ENCODE assay signal across 15 cellular contexts in genomic region chr10:87803831-87804230, GRCh38. TPM values are rescaled to one million over a fixed set of nuclear protein-coding genes. Genes with fewer than 3 reads are reported as not detected.
DNase-seq lines count a peak whose midpoint lies in the region; ATAC-seq and TF ChIP-seq lines count a peak whose summit lies in the region.
"Had no signal": no experiment of that assay in that cellular context is flagged by ENCODE, and none has a peak within 500 bp of the region (broad histone marks: within the 10 kb centered on the region; RNA-seq: fewer than 3 reads in every experiment).

No MANE protein-coding gene starts in this region.

- no peaks in the 10 kb centered on the region for H4K20me1 ChIP-seq in GM23248 (ENCODE audit: insufficient read depth)

- no peaks in the 10 kb centered on the region for H3K9me3 Mint-ChIP-seq in Caco-2 (ENCODE audit: unreplicated experiment)
- peaks cover 2% of the 10 kb centered on the region for H3K9me3 Mint-ChIP-seq in chondrocyte (ENCODE audit: low read depth)

- ATAC-seq in left cardiac atrium, result peak; percentile 25 to 50
- ATAC-seq in lower lobe of right lung, result peak; percentile 72 to 92
- ATAC-seq in GM18870 (IDR thresholded peaks at IDR 0.05; ENCODE audit: unreplicated experiment), result no peak
- ATAC-seq: HCT116 had no signal

- no peak overlapping the region for H3K9ac ChIP-seq in GM23248

- peaks cover 3% of the 10 kb centered on the region; the same call in 1 of the 2 replicates for H3K9me3 ChIP-seq in Caco-2
- H3K9me3 ChIP-seq in lower lobe of right lung, result no peaks in the 10 kb centered on the region
- H3K9me3 ChIP-seq in GM23248 (ENCODE audit: low read depth), result no peaks in the 10 kb centered on the region
- H3K9me3 ChIP-seq: BE2C had no signal

- POLR2A ChIA-PET in Caco-2 (lab: Charles Lee), result interaction anchor here (1.3 kb wide), 1 partner anchor 14 kb away, joined by 4 read pairs; the partner anchor contains the start of gene ATAD1

- H3K27me3 ChIP-seq in Caco-2 (replicated peaks; ENCODE audit: control insufficient read depth, insufficient read depth, low read length) (no peaks in the 10 kb centered on the region), lower lobe of right lung (ENCODE audit: low read depth) (no peaks in the 10 kb centered on the region), GM23248 (replicated peaks; ENCODE audit: insufficient read depth) (no peaks in the 10 kb centered on the region)
- H3K27me3 ChIP-seq: BE2C had no signal

- no TSS peak for BruUV-seq in Caco-2 (replicated peaks; lab: Mats Ljungman, UMichigan)

- H3K36me3 ChIP-seq in Caco-2 (ENCODE audit: control insufficient read depth, insufficient read depth, low read length), result no peaks in the 10 kb centered on the region; the same call in 1 of the 2 replicates
- no peaks in the 10 kb centered on the region for H3K36me3 ChIP-seq in lower lobe of right lung
- peaks cover 40% of the 10 kb centered on the region for H3K36me3 ChIP-seq in GM23248 (ENCODE audit: low read depth)

- peak overlapping the region; percentile 77 for H3K27ac Mint-ChIP-seq in Caco-2 (ENCODE audit: unreplicated experiment)
- peak overlapping the region; percentile 56 for H3K27ac Mint-ChIP-seq in chondrocyte (ENCODE audit: unreplicated experiment)

- peaks cover 93% of the 10 kb centered on the region for H3K79me2 ChIP-seq in GM23248 (ENCODE audit: insufficient read depth)

- in situ Hi-C loops in GM23248 (cut with MboI), result no loop called here

- H3K27ac ChIP-seq in lower lobe of right lung (no peak overlapping the region), GM23248 (no peak overlapping the region)
- H3K27ac ChIP-seq: C4-2B had no signal

- CTCF ChIA-PET in Caco-2 (lab: Charles Lee), result no interaction called here

- peaks cover 35% of the 10 kb centered on the region for H3K36me3 Mint-ChIP-seq in Caco-2 (ENCODE audit: insufficient read depth, unreplicated experiment)
- H3K36me3 Mint-ChIP-seq in chondrocyte (ENCODE audit: low read depth), result peaks cover 29% of the 10 kb centered on the region

- H3K4me1 ChIP-seq in Caco-2, result peaks cover 32% of the 10 kb centered on the region
- H3K4me1 ChIP-seq in lower lobe of right lung, result no peaks in the 10 kb centered on the region
- no peaks in the 10 kb centered on the region for H3K4me1 ChIP-seq in GM23248 (ENCODE audit: insufficient read depth)
- H3K4me1 ChIP-seq: BE2C had no signal

- no peaks in the 10 kb centered on the region for H3F3A ChIP-seq in GM23248 (ENCODE audit: insufficient read depth)

- H3K4me3 Mint-ChIP-seq in Caco-2 (ENCODE audit: unreplicated experiment) (peak overlapping the region; percentile 1), chondrocyte (ENCODE audit: unreplicated experiment) (no peak overlapping the region)

- H3K4me1 Mint-ChIP-seq in Caco-2 (ENCODE audit: low read depth, unreplicated experiment) (peaks cover 30% of the 10 kb centered on the region), chondrocyte (ENCODE audit: low read depth) (peaks cover 13% of the 10 kb centered on the region)

- no peak overlapping the region for H3K4me3 ChIP-seq in Caco-2 (ENCODE audit: low read depth, low read length)
- no peak overlapping the region for H3K4me3 ChIP-seq in lower lobe of right lung
- H3K4me3 ChIP-seq in GM23248, result no peak overlapping the region

- no peak overlapping the region for H3K4me2 ChIP-seq in GM23248 (ENCODE audit: unreplicated experiment)

- DNase-seq in Caco-2 (no peak), chondrocyte (ENCODE audit: low spot score) (no peak), left cardiac atrium (no peak), lower lobe of right lung (no peak), ecto neural progenitor cell (ENCODE audit: low spot score) (no peak), GM23248 (no peak)
- DNase-seq: BE2C; CD4-positive, alpha-beta memory T cell; DMS153; DND-41; GDM1 had no signal

- TF ChIP-seq CTCF in Caco-2 (IDR thresholded peaks at IDR 0.05; ENCODE audit: insufficient read depth in 1 of 2, low read depth in 1 of 2, low read length in 1 of 2, severe bottlenecking in 1 of 2, unreplicated experiment in 1 of 2) (no peak), chondrocyte (IDR thresholded peaks at IDR 0.05) (no peak), lower lobe of right lung (IDR thresholded peaks at IDR 0.05) (no peak)

- H3K9me2 ChIP-seq in GM23248 (ENCODE audit: insufficient read depth), result no peaks in the 10 kb centered on the region

- H2AFZ ChIP-seq in GM23248, result no peak overlapping the region

- H3K27me3 Mint-ChIP-seq in Caco-2 (ENCODE audit: insufficient read depth, unreplicated experiment), result no peaks in the 10 kb centered on the region
- no peaks in the 10 kb centered on the region for H3K27me3 Mint-ChIP-seq in chondrocyte (ENCODE audit: low read depth)
- H3K27me3 Mint-ChIP-seq: CD4-positive, alpha-beta memory T cell had no signal

- intact Hi-C loops in Caco-2 (cut with micrococcal nuclease; ENCODE audit: unreplicated experiment), result no loop called here
- intact Hi-C loops in left cardiac atrium (cut with DNase I), result no loop called here
- intact Hi-C loops in lower lobe of right lung (cut with DNase I), result no loop called here

RNA-seq across cellular contexts. Expression of gene ATAD1, which starts 14.2 kb away (rescaled TPM):
- total RNA-seq in Caco-2 (2022) (48.8 and 51.6 TPM in 2 replicates), chondrocyte (50.6 to 55.3 TPM (median 54.9 TPM) in 3 replicates), left cardiac atrium (100 to 1,000 TPM in 1 of 2 donors, 10 to 100 TPM in 1; 84.9 to 150 TPM), lower lobe of right lung (51.2 TPM)
- 43.9 and 66.8 TPM in 2 replicates for total RNA-seq in GM23248 (2014; rRNA removed; shearing (Covaris generic))
- polyA plus RNA-seq in GM23248 (2016; fragmentation: Nextera tagmentation; extraction: Ambion mirVana), result 52.4 and 52.8 TPM in 2 replicates

RNA-seq across cellular contexts. Expression of gene KLLN, which starts 59.5 kb away (rescaled TPM):
- total RNA-seq in Caco-2 (2022), result 1.0 and 1.2 TPM in 2 replicates
- total RNA-seq in chondrocyte, result 0.62 to 0.82 TPM (median 0.72 TPM) in 3 replicates
- total RNA-seq in left cardiac atrium, result under 1 TPM; 0.56 to 0.58 TPM
- total RNA-seq in lower lobe of right lung, result 0.71 TPM
- total RNA-seq in GM23248 (2014; rRNA removed; shearing (Covaris generic)), result 1.1 TPM in 1 of 2 replicates, not detected in the other
- polyA plus RNA-seq in GM23248 (2016; fragmentation: Nextera tagmentation; extraction: Ambion mirVana), result 0.39 and 0.56 TPM in 2 replicates
- total RNA-seq: H4 had no signal

RNA-seq across cellular contexts. Expression of gene PTEN, which starts 59.6 kb away (rescaled TPM):
- total RNA-seq in Caco-2 (2022) (56.3 and 57.1 TPM in 2 replicates), chondrocyte (82.9 to 85.4 TPM (median 83.5 TPM) in 3 replicates), left cardiac atrium (10 to 100 TPM; 76.7 to 79.7 TPM), lower lobe of right lung (101 TPM)
- total RNA-seq in GM23248 (2014; rRNA removed; shearing (Covaris generic)), result 79.4 and 93.9 TPM in 2 replicates
- polyA plus RNA-seq in GM23248 (2016; fragmentation: Nextera tagmentation; extraction: Ambion mirVana), result 34.9 and 35.5 TPM in 2 replicates
- total RNA-seq: H4 had no signal
